ENCODE assay signal across 1 cellular context in genomic region chr6:150491796-150492142, GRCh38.
TF ChIP-seq lines count a peak whose summit lies in the region.

No MANE protein-coding gene starts in this region.

TF ChIP-seq in A549, 52 proteins besides CTCF, POLR2A, EP300 and RAD21 (continued from another document):
- no peak for TF ChIP-seq MAX (IDR thresholded peaks at IDR 0.05)
- TF ChIP-seq ZNF302 (CRISPR knock-in tag; IDR thresholded peaks at IDR 0.05): no peak
- TF ChIP-seq NPAS2 (CRISPR knock-in tag; IDR thresholded peaks at IDR 0.05; ENCODE audit: borderline replicate concordance): no peak
- no peak for TF ChIP-seq SREBF2 (IDR thresholded peaks at IDR 0.05)
- no peak for TF ChIP-seq REST (IDR thresholded peaks at IDR 0.05)
- no peak for TF ChIP-seq MYC (IDR thresholded peaks at IDR 0.05; ENCODE audit: borderline replicate concordance, low read length)
- TF ChIP-seq TFCP2L1 (CRISPR knock-in tag; IDR thresholded peaks at IDR 0.05): no peak
- TF ChIP-seq CBX8 (IDR thresholded peaks at IDR 0.05): no peak
- no peak for TF ChIP-seq HES2 (IDR thresholded peaks at IDR 0.05)
- no peak for TF ChIP-seq NR3C1 (IDR thresholded peaks at IDR 0.05)
- TF ChIP-seq HDAC2 (IDR thresholded peaks at IDR 0.05): no peak
- no peak for TF ChIP-seq SMC3 (IDR thresholded peaks at IDR 0.05)
- no peak for TF ChIP-seq ZFP36 (IDR thresholded peaks at IDR 0.05; ENCODE audit: borderline replicate concordance, partially characterized antibody)
TF ChIP-seq in A549: peak in this region for 0.
